ENCODE assay signal across 9 cellular contexts in genomic region chr9:76996700-76997099, GRCh38. TPM values are rescaled to one million over a fixed set of nuclear protein-coding genes. Genes with fewer than 3 reads are reported as not detected.
DNase-seq lines count a peak whose midpoint lies in the region; ATAC-seq and FAIRE-seq lines count a peak whose summit lies in the region.
"Had no signal": no experiment of that assay in that cellular context is flagged by ENCODE, and none has a peak within 500 bp of the region (broad histone marks: within the 10 kb centered on the region; RNA-seq: fewer than 3 reads in every experiment).

No MANE protein-coding gene starts in this region.

- no peaks in the 10 kb centered on the region for H3K36me3 ChIP-seq in small intestine (ENCODE audit: control insufficient read depth in 2 of 2, insufficient read depth in 2 of 2, low read length in 2 of 2)

- no peaks in the 10 kb centered on the region for H3K9me3 Mint-ChIP-seq in activated naive CD4-positive, alpha-beta T cell treated with anti-CD3 and anti-CD28 coated beads for 36 hours
- H3K9me3 Mint-ChIP-seq in activated naive CD4-positive, alpha-beta T cell treated with anti-CD3 and anti-CD28 coated beads, Interleukin-2, amount 50 U/mL, for 72 hours = no peaks in the 10 kb centered on the region

- no peak overlapping the region for H3K27ac ChIP-seq in small intestine (ENCODE audit: low read depth in 1 of 2, low read length in 1 of 2)

- H3K27me3 Mint-ChIP-seq in activated naive CD4-positive, alpha-beta T cell treated with anti-CD3 and anti-CD28 coated beads for 36 hours (ENCODE audit: low read depth) = peaks cover 10% of the 10 kb centered on the region

- H3K9me3 ChIP-seq in small intestine (ENCODE audit: control insufficient read depth, low read depth) = no peaks in the 10 kb centered on the region

- intact Hi-C loops in activated naive CD4-positive, alpha-beta T cell treated with anti-CD3 and anti-CD28 coated beads for 36 hours (cut with micrococcal nuclease) = loop anchor here (5.0 to 10.0 kb wide), 2 partner anchors 234 to 332 kb away; partner anchors contain the start of gene PCA3

- ATAC-seq in activated naive CD4-positive, alpha-beta T cell treated with anti-CD3 and anti-CD28 coated beads, Interleukin-2, amount 50 U/mL, for 72 hours = no peak
- no peak for ATAC-seq in HG02973 (IDR thresholded peaks at IDR 0.05; ENCODE audit: unreplicated experiment)

- FAIRE-seq in small intestine (lab: Jason Lieb, UNC) = no peak

- H3K4me1 ChIP-seq in small intestine (ENCODE audit: control insufficient read depth in 2 of 2, insufficient read depth in 1 of 2, low read depth in 1 of 2, low read length in 1 of 2) = no peaks in the 10 kb centered on the region

- H3K4me3 ChIP-seq in small intestine (ENCODE audit: low read depth in 1 of 2, low read length in 2 of 2) = no peak overlapping the region

- H3K27ac Mint-ChIP-seq in activated naive CD4-positive, alpha-beta T cell treated with anti-CD3 and anti-CD28 coated beads for 36 hours = no peak overlapping the region
- H3K27ac Mint-ChIP-seq in activated naive CD4-positive, alpha-beta T cell treated with anti-CD3 and anti-CD28 coated beads, Interleukin-2, amount 50 U/mL, for 72 hours = no peak overlapping the region

- WGBS in small intestine, 3 donors = 21 to 28% (median 26%) methylated on average over 6 of the region's 6 CpGs

- CTCF ChIA-PET in activated naive CD4-positive, alpha-beta T cell treated with anti-CD3 and anti-CD28 coated beads for 36 hours (lab: Charles Lee) = interaction anchor here (1.2 to 1.6 kb wide), 2 partner anchors 19 to 186 kb away, joined by 3 to 4 read pairs; no protein-coding TSS in a partner anchor

- no peaks in the 10 kb centered on the region for H3K27me3 ChIP-seq in small intestine (ENCODE audit: control insufficient read depth in 2 of 2, insufficient read depth in 2 of 2, low read length in 2 of 2)

- no peak overlapping the region for H3K4me3 Mint-ChIP-seq in activated naive CD4-positive, alpha-beta T cell treated with anti-CD3 and anti-CD28 coated beads for 36 hours

- H3K4me1 Mint-ChIP-seq in activated naive CD4-positive, alpha-beta T cell treated with anti-CD3 and anti-CD28 coated beads for 36 hours (ENCODE audit: low read depth) = no peaks in the 10 kb centered on the region

- peak; percentile 35 for DNase-seq in activated naive CD4-positive, alpha-beta T cell treated with anti-CD3 and anti-CD28 coated beads for 36 hours
- DNase-seq in activated naive CD4-positive, alpha-beta T cell treated with anti-CD3 and anti-CD28 coated beads, Interleukin-2, amount 50 U/mL, for 72 hours (ENCODE audit: low spot score in 2 of 2) = no peak
- DNase-seq in RPMI7951 (ENCODE audit: low read depth) = peak; percentile 23
- peak; percentile 43 for DNase-seq in globus pallidus (ENCODE audit: low spot score)
- peak; percentile 20 for DNase-seq in small intestine
- no peak for DNase-seq in KG1 (lab: John Stamatoyannopoulos, UW)
- no peak for DNase-seq in GDM1 (lab: John Stamatoyannopoulos, UW)

- no peaks in the 10 kb centered on the region for H3K36me3 Mint-ChIP-seq in activated naive CD4-positive, alpha-beta T cell treated with anti-CD3 and anti-CD28 coated beads for 36 hours (ENCODE audit: low read depth)
- H3K36me3 Mint-ChIP-seq in activated naive CD4-positive, alpha-beta T cell treated with anti-CD3 and anti-CD28 coated beads, Interleukin-2, amount 50 U/mL, for 72 hours = no peaks in the 10 kb centered on the region

RNA-seq across cellular contexts. Expression of gene FOXB2, which starts 22.8 kb away (rescaled TPM):
- total RNA-seq in activated naive CD4-positive, alpha-beta T cell treated with anti-CD3 and anti-CD28 coated beads for 36 hours = not detected
- not detected for total RNA-seq in activated naive CD4-positive, alpha-beta T cell treated with anti-CD3 and anti-CD28 coated beads, Interleukin-2, amount 50 U/mL, for 72 hours
- total RNA-seq in RPMI7951 (2014; rRNA removed; shearing (Covaris generic)) = not detected in 2 replicates
- polyA plus RNA-seq in small intestine = not detected
- polyA plus RNA-seq: neural cell had no signal

Comparison
In these comparisons a context has a peak if more than half of its experiments do, and no peak if none do; other contexts are left out.
1. DNase-seq: peak in activated naive CD4-positive, alpha-beta T cell treated with anti-CD3 and anti-CD28 coated beads for 36 hours (single experiment), RPMI7951 (single experiment), globus pallidus (single experiment) and small intestine (single experiment); none in activated naive CD4-positive, alpha-beta T cell treated with anti-CD3 and anti-CD28 coated beads, Interleukin-2, amount 50 U/mL, for 72 hours (0 of 2), KG1 (single experiment) and GDM1 (single experiment).